Comparison of ENCODE assay signal across 1 cellular context in genomic region chr6:147116043-147116442, GRCh38.
TF ChIP-seq lines count a peak whose summit lies in the region.

No MANE protein-coding gene starts in this region.

TF ChIP-seq in K562, 482 proteins besides CTCF, POLR2A, EP300 and RAD21 (continued from another document):
- TF ChIP-seq MLLT1 (IDR thresholded peaks at IDR 0.05) (no peak), STAT5B (CRISPR knock-in tag; IDR thresholded peaks at IDR 0.05) (no peak), MNT (conservative IDR thresholded peaks at IDR 0.05) (no peak), TRIM28 (IDR thresholded peaks at IDR 0.05) (no peak), BRD4 (IDR thresholded peaks at IDR 0.05) (no peak), HDAC2 (IDR thresholded peaks at IDR 0.05) (no peak), ZBTB9 (CRISPR knock-in tag; IDR thresholded peaks at IDR 0.05) (no peak), MECOM (CRISPR knock-in tag; IDR thresholded peaks at IDR 0.05) (no peak), FOS (IDR thresholded peaks at IDR 0.05; ENCODE audit: extremely low read depth, insufficient read length) (no peak), GMEB1 (CRISPR knock-in tag; IDR thresholded peaks at IDR 0.05) (no peak)
